ENCODE assay signal across 1 cellular context in the genomic region with DNA sequence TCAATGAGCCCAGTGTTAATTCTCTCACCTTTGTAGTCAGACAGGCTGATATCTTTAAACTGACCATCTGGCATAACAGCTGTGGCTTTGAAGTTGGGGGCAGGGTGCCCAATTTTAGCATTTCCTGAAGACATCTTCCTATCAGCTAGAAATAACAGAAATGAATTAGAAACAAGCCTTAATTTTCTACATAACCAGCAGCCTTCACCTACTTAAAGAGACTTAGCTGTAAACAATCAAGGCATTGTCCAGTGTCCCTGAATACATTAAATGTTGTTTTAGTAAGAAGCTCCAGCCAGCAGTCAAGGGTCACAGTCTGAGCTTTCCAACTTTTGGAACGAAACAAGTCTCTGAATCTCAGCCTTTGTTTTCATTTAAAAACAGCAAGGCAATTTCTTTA.
TF ChIP-seq lines count a peak whose summit lies in the region.

No MANE protein-coding gene starts in this region.

TF ChIP-seq in H1, 55 proteins besides CTCF, POLR2A, EP300 and RAD21:
- no peak for TF ChIP-seq CHD2 (IDR thresholded peaks at IDR 0.05; ENCODE audit: low read length)
- TF ChIP-seq BCL11A (IDR thresholded peaks at IDR 0.05; ENCODE audit: low read depth in 2 of 2, low read length in 2 of 2): no peak
- no peak for TF ChIP-seq POLR2AphosphoS5 (IDR thresholded peaks at IDR 0.05; ENCODE audit: low read depth, low read length)
- TF ChIP-seq MAFK (IDR thresholded peaks at IDR 0.05; ENCODE audit: low read depth, low read length): no peak
- no peak for TF ChIP-seq SUZ12 (IDR thresholded peaks at IDR 0.05; ENCODE audit: low read length)
- TF ChIP-seq HDAC2 (IDR thresholded peaks at IDR 0.05; ENCODE audit: borderline replicate concordance in 1 of 2, low read depth in 2 of 2, low read length in 2 of 2): no peak
- no peak for TF ChIP-seq SP2 (IDR thresholded peaks at IDR 0.05; ENCODE audit: low read length)
- TF ChIP-seq YY1 (IDR thresholded peaks at IDR 0.05; ENCODE audit: low read depth, low read length): no peak
- no peak for TF ChIP-seq TAF7 (optimal IDR thresholded peaks at IDR 0.05; ENCODE audit: borderline replicate concordance, low read depth, low read length)
